ENCODE assay signal across 1 cellular context in genomic region chr3:64892664-64893309, GRCh38.
TF ChIP-seq lines count a peak whose summit lies in the region.

No MANE protein-coding gene starts in this region.

TF ChIP-seq in K562, 482 proteins besides CTCF, POLR2A, EP300 and RAD21 (continued from another document):
- TF ChIP-seq ZBTB11 (CRISPR knock-in tag; IDR thresholded peaks at IDR 0.05) (peak in 1 of 3 experiments; percentile 56; a peak in 2 of 6 replicates), USF1 (CRISPR knock-in tag; IDR thresholded peaks at IDR 0.05) (peak; percentile 48), ZBTB43 (CRISPR knock-in tag; IDR thresholded peaks at IDR 0.05) (no peak)
